ENCODE assay signal across 1 cellular context in the genomic region with DNA sequence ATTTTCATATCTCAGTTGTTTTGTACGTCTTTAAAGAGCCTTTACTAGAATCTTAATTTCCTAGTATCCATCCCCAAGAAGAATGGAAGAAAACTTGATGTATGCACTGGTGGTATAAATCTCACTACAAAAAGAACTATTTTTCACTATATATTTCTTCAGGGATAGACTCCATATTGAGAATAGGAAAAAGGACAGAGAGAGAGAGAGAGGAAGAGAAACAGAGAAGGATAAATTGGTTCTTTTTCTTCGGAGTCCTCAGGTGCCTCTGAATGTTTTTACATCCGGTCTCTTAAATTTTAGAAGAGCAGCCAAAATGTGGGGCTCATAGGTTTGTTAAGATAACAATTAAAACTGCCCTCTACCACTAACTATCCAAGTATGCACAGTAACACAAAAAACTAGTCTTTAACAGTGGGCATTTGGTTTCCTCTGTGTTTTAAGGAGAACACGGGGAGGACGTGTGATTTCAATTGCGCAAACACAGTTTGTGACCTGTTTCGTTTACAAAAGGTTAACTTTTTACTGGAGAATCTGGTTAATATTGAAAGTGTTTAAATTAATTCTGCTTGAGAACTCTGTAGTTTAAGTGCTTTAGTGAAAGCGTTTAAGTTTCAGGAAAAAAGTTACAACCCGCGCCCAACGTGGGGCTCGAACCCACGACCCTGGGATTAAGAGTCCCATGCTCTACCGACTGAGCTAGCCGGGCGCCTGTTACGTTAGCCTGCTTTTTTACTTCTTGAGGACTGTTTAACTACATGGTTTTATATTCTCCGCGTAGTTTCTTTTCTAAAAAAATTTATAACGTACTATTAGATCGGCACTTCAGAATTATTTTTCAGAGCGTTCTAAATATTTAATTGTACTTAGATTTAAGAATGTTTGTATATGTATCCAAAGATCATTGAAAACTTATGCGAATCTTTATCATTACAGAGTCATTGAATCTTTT.
TF ChIP-seq lines count a peak whose summit lies in the region.

No MANE protein-coding gene starts in this region.

TF ChIP-seq in endothelial cell of umbilical vein, 7 proteins besides CTCF, POLR2A, EP300 and RAD21:
- TF ChIP-seq, protein P1, sequence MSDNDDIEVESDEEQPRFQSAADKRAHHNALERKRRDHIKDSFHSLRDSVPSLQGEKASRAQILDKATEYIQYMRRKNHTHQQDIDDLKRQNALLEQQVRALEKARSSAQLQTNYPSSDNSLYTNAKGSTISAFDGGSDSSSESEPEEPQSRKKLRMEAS (IDR thresholded peaks at IDR 0.05; ENCODE audit: insufficient read depth, insufficient read length): no peak
- TF ChIP-seq GATA2 (IDR thresholded peaks at IDR 0.05; ENCODE audit: insufficient read depth, insufficient read length, low read depth, low read length): peak; percentile 39
- TF ChIP-seq EZH2 (IDR thresholded peaks at IDR 0.05; ENCODE audit: borderline replicate concordance, low read depth, low read length, severe bottlenecking): no peak
- no peak for TF ChIP-seq JUN (IDR thresholded peaks at IDR 0.05; ENCODE audit: borderline replicate concordance, insufficient read depth, insufficient read length, low read depth)
- no peak for TF ChIP-seq POLR2AphosphoS5 (IDR thresholded peaks at IDR 0.05; ENCODE audit: insufficient read depth, low read depth, low read length)
